In genomic region chr4:77438549-77438948, GRCh38 we compare ENCODE assay signal across 40 cellular contexts.
"Had no signal": no experiment of that assay in that cellular context is flagged by ENCODE, and none has a peak within 500 bp of the region (broad histone marks: within the 10 kb centered on the region; RNA-seq: fewer than 3 reads in every experiment).

No MANE protein-coding gene starts in this region.

- H3K4me3 ChIP-seq: adrenal gland, body of pancreas, breast epithelium, cardiac muscle cell had no signal

- ATAC-seq: activated CD8-positive, alpha-beta T cell treated with anti-CD3 and anti-CD28 coated beads for 36 hours; activated naive CD4-positive, alpha-beta T cell treated with anti-CD3 and anti-CD28 coated beads, Interleukin-2, amount 50 U/mL, for 72 hours; activated T-cell treated with anti-CD3 and anti-CD28 coated beads, Interleukin-2, amount 50 U/mL, for 4 hours; activated T-cell treated with anti-CD3 and anti-CD28 coated beads, Interleukin-2, amount 50 U/mL, for 72 hours; activated T-helper 17 cell treated with anti-CD3 and anti-CD28 coated beads, Interleukin-2, amount 50 U/mL, for 72 hours; body of pancreas had no signal

- DNase-seq: activated B cell treated with CpG ODN at 0.5 μM for 24 hours; activated CD4-positive, alpha-beta memory T cell treated with anti-CD3 and anti-CD28 coated beads for 36 hours; activated CD4-positive, alpha-beta T cell treated with anti-CD3 and anti-CD28 coated beads for 4 hours; activated CD4-positive, alpha-beta T cell treated with anti-CD3 and anti-CD28 coated beads, Interleukin-2, amount 10 ng/mL, durations not matched to agents 24 days and 14 days; activated CD4-positive, alpha-beta T cell treated with anti-CD3 and anti-CD28 coated beads, Interleukin-2, amount 50 U/mL, for 1 hour; activated CD4-positive, alpha-beta T cell treated with anti-CD3 and anti-CD28 coated beads, Interleukin-2, amount 50 U/mL, for 4 hours; activated CD4-positive, CD25-positive, alpha-beta regulatory T cell treated with anti-CD3 and anti-CD28 coated beads, Interleukin-2, amount 50 U/mL, for 72 hours; activated CD8-positive, alpha-beta memory T cell treated with anti-CD3 and anti-CD28 coated beads, Interleukin-2, amount 50 U/mL, for 4 hours; activated CD8-positive, alpha-beta T cell treated with anti-CD3 and anti-CD28 coated beads for 36 hours; activated effector memory CD4-positive, alpha-beta T cell treated with anti-CD3 and anti-CD28 coated beads, Interleukin-2, amount 50 U/mL, for 16 hours; activated gamma-delta T cell treated with Interleukin-2 at 50 U/mL for 16 hours; activated naive CD4-positive, alpha-beta T cell; activated naive CD4-positive, alpha-beta T cell treated with anti-CD3 and anti-CD28 coated beads for 36 hours; activated naive CD4-positive, alpha-beta T cell treated with anti-CD3 and anti-CD28 coated beads, Interleukin-2, amount 50 U/mL, for 16 hours; activated naive CD8-positive, alpha-beta T cell treated with anti-CD3 and anti-CD28 coated beads for 36 hours; activated T-cell treated with anti-CD3 and anti-CD28 coated beads for 4 hours; activated T-cell treated with anti-CD3 and anti-CD28 coated beads, Interleukin-2, amount 50 U/mL, for 1 hour; activated T-cell treated with anti-CD3 and anti-CD28 coated beads, Interleukin-2, amount 50 U/mL, for 4 hours; activated T-cell treated with anti-CD3 and anti-CD28 coated beads, Interleukin-2, amount 50 U/mL, for 72 hours; adrenal gland; amniotic stem cell; aorta; body of pancreas; brain microvascular endothelial cell; caudate nucleus; cerebellar nuclear complex; T-helper 1 cell; T-helper 2 cell; T-helper 9 cell had no signal

- H3K9me3 ChIP-seq: adrenal gland, body of pancreas, breast epithelium had no signal

- H3K27me3 Mint-ChIP-seq: activated B cell treated with CpG ODN at 0.5 μM for 24 hours; activated CD4-positive, alpha-beta memory T cell treated with anti-CD3 and anti-CD28 coated beads for 36 hours; activated naive CD8-positive, alpha-beta T cell treated with anti-CD3 and anti-CD28 coated beads for 36 hours; activated T-helper 17 cell treated with anti-CD3 and anti-CD28 coated beads, Interleukin-2, amount 50 U/mL, for 72 hours; central memory CD8-positive, alpha-beta T cell had no signal

- FAIRE-seq: astrocyte, TTC549 had no signal

- H3K9me3 Mint-ChIP-seq: activated B cell treated with CpG ODN at 0.5 μM for 24 hours; activated CD4-positive, alpha-beta memory T cell treated with anti-CD3 and anti-CD28 coated beads for 36 hours; activated CD8-positive, alpha-beta T cell treated with anti-CD3 and anti-CD28 coated beads for 36 hours; activated naive CD4-positive, alpha-beta T cell treated with anti-CD3 and anti-CD28 coated beads for 36 hours; activated naive CD4-positive, alpha-beta T cell treated with anti-CD3 and anti-CD28 coated beads, Interleukin-2, amount 50 U/mL, for 72 hours; activated naive CD8-positive, alpha-beta T cell treated with anti-CD3 and anti-CD28 coated beads for 36 hours; activated T-cell treated with anti-CD3 and anti-CD28 coated beads, Interleukin-2, amount 50 U/mL, for 4 hours; activated T-cell treated with anti-CD3 and anti-CD28 coated beads, Interleukin-2, amount 50 U/mL, for 72 hours; activated T-helper 1 cell treated with anti-CD3 and anti-CD28 coated beads, Interleukin-12 subunit alpha, Interleukin-12 subunit beta, Interleukin-2, Interleukin-4 antibody, amounts not matched to agents 30 ng/mL and 10 ng/mL and 1 ng/mL, durations not matched to agents 14 hours and 24 hours and 36 hours; activated T-helper 17 cell treated with anti-CD3 and anti-CD28 coated beads, Interleukin-2, amount 50 U/mL, for 72 hours; central memory CD8-positive, alpha-beta T cell; T-helper 1 cell treated with Interleukin-12 subunit alpha and Interleukin-12 subunit beta and Interleukin-4 antibody, amounts not matched to agents 30 μg/mL and 1 μg/mL, for 36 hours; T-helper 2 cell treated with Interferon-gamma antibody and Interleukin-4, amounts not matched to agents 5 μg/mL and 100 μg/mL, for 36 hours had no signal

- H3K4me1 ChIP-seq: breast epithelium had no signal

- H3K27me3 ChIP-seq: adrenal gland, body of pancreas, brain microvascular endothelial cell, breast epithelium, cardiac muscle cell had no signal

- H3K4me3 Mint-ChIP-seq: activated B cell treated with CpG ODN at 0.5 μM for 24 hours; activated CD4-positive, alpha-beta memory T cell treated with anti-CD3 and anti-CD28 coated beads for 36 hours; activated CD4-positive, alpha-beta T cell treated with anti-CD3 and anti-CD28 coated beads, Interleukin-2, amount 10 ng/mL, durations not matched to agents 24 days and 14 days; activated CD8-positive, alpha-beta T cell treated with anti-CD3 and anti-CD28 coated beads for 36 hours; activated naive CD4-positive, alpha-beta T cell treated with anti-CD3 and anti-CD28 coated beads for 36 hours; activated naive CD8-positive, alpha-beta T cell treated with anti-CD3 and anti-CD28 coated beads for 36 hours; activated T-cell treated with anti-CD3 and anti-CD28 coated beads, Interleukin-2, amount 50 U/mL, for 4 hours; activated T-cell treated with anti-CD3 and anti-CD28 coated beads, Interleukin-2, amount 50 U/mL, for 72 hours; activated T-helper 1 cell treated with anti-CD3 and anti-CD28 coated beads, Interleukin-12 subunit alpha, Interleukin-12 subunit beta, Interleukin-2, Interleukin-4 antibody, amounts not matched to agents 30 ng/mL and 10 ng/mL and 1 ng/mL, durations not matched to agents 14 hours and 24 hours and 36 hours; activated T-helper 17 cell treated with anti-CD3 and anti-CD28 coated beads, Interleukin-2, amount 50 U/mL, for 72 hours; central memory CD8-positive, alpha-beta T cell; T-helper 1 cell treated with Interleukin-12 subunit alpha and Interleukin-12 subunit beta and Interleukin-4 antibody, amounts not matched to agents 30 μg/mL and 1 μg/mL, for 36 hours; T-helper 2 cell treated with Interferon-gamma antibody and Interleukin-4, amounts not matched to agents 5 μg/mL and 100 μg/mL, for 36 hours had no signal

- H3K4me1 Mint-ChIP-seq: activated B cell treated with CpG ODN at 0.5 μM for 24 hours; activated naive CD8-positive, alpha-beta T cell treated with anti-CD3 and anti-CD28 coated beads for 36 hours; activated T-helper 17 cell treated with anti-CD3 and anti-CD28 coated beads, Interleukin-2, amount 50 U/mL, for 72 hours; central memory CD8-positive, alpha-beta T cell had no signal

- H3K27ac ChIP-seq: adrenal gland, body of pancreas, brain microvascular endothelial cell, breast epithelium, cardiac muscle cell, VCaP had no signal

- H3K36me3 Mint-ChIP-seq: activated CD4-positive, alpha-beta memory T cell treated with anti-CD3 and anti-CD28 coated beads for 36 hours; activated naive CD4-positive, alpha-beta T cell treated with anti-CD3 and anti-CD28 coated beads, Interleukin-2, amount 50 U/mL, for 72 hours; activated naive CD8-positive, alpha-beta T cell treated with anti-CD3 and anti-CD28 coated beads for 36 hours had no signal

- H3K27ac Mint-ChIP-seq: activated B cell treated with CpG ODN at 0.5 μM for 24 hours; activated CD4-positive, alpha-beta memory T cell treated with anti-CD3 and anti-CD28 coated beads for 36 hours; activated CD4-positive, alpha-beta T cell treated with anti-CD3 and anti-CD28 coated beads, Interleukin-2, amount 10 ng/mL, durations not matched to agents 24 days and 14 days; activated CD8-positive, alpha-beta T cell treated with anti-CD3 and anti-CD28 coated beads for 36 hours; activated naive CD4-positive, alpha-beta T cell treated with anti-CD3 and anti-CD28 coated beads for 36 hours; activated naive CD4-positive, alpha-beta T cell treated with anti-CD3 and anti-CD28 coated beads, Interleukin-2, amount 50 U/mL, for 72 hours; activated naive CD8-positive, alpha-beta T cell treated with anti-CD3 and anti-CD28 coated beads for 36 hours; activated T-cell treated with anti-CD3 and anti-CD28 coated beads, Interleukin-2, amount 50 U/mL, for 72 hours; activated T-helper 1 cell treated with anti-CD3 and anti-CD28 coated beads, Interleukin-12 subunit alpha, Interleukin-12 subunit beta, Interleukin-2, Interleukin-4 antibody, amounts not matched to agents 30 ng/mL and 10 ng/mL and 1 ng/mL, durations not matched to agents 14 hours and 24 hours and 36 hours; activated T-helper 17 cell treated with anti-CD3 and anti-CD28 coated beads, Interleukin-2, amount 50 U/mL, for 72 hours; T-helper 1 cell treated with Interleukin-12 subunit alpha and Interleukin-12 subunit beta and Interleukin-4 antibody, amounts not matched to agents 30 μg/mL and 1 μg/mL, for 36 hours; T-helper 2 cell treated with Interferon-gamma antibody and Interleukin-4, amounts not matched to agents 5 μg/mL and 100 μg/mL, for 36 hours had no signal

- H3K36me3 ChIP-seq: adrenal gland, brain microvascular endothelial cell, breast epithelium, cardiac muscle cell had no signal
